12 cellular contexts compared by ENCODE assay signal in genomic region chr13:93231867-93232266, GRCh38. TPM values are rescaled to one million over a fixed set of nuclear protein-coding genes. Genes with fewer than 3 reads are reported as not detected.
"Had no signal": no experiment of that assay in that cellular context is flagged by ENCODE, and none has a peak within 500 bp of the region (broad histone marks: within the 10 kb centered on the region; RNA-seq: fewer than 3 reads in every experiment).

No MANE protein-coding gene starts in this region.

- H3K4me1 ChIP-seq: left lung, thyroid gland had no signal

- H3K4me3 Mint-ChIP-seq: activated CD4-positive, alpha-beta T cell treated with anti-CD3 and anti-CD28 coated beads, Interleukin-2, amount 10 ng/mL, durations not matched to agents 24 days and 14 days; activated naive CD4-positive, alpha-beta T cell treated with anti-CD3 and anti-CD28 coated beads for 36 hours; activated T-helper 17 cell treated with anti-CD3 and anti-CD28 coated beads, Interleukin-2, amount 50 U/mL, for 72 hours; effector memory CD8-positive, alpha-beta T cell; memory B cell; neural progenitor cell had no signal

- DNase-seq: activated CD4-positive, alpha-beta T cell treated with anti-CD3 and anti-CD28 coated beads, Interleukin-2, amount 10 ng/mL, durations not matched to agents 24 days and 14 days; activated naive CD4-positive, alpha-beta T cell treated with anti-CD3 and anti-CD28 coated beads for 36 hours; caudate nucleus; effector memory CD8-positive, alpha-beta T cell; left lung; SJCRH30; T1000; thyroid gland had no signal

- H3K9ac ChIP-seq: neural progenitor cell had no signal

- H3K27ac ChIP-seq: left lung, neural progenitor cell, SJCRH30, skin epidermis, thyroid gland had no signal

- H3K36me3 ChIP-seq: left lung, neural progenitor cell, SJCRH30, thyroid gland had no signal

- H3K27me3 ChIP-seq: neural progenitor cell, SJCRH30, thyroid gland had no signal

- H3K4me1 Mint-ChIP-seq: activated CD4-positive, alpha-beta T cell treated with anti-CD3 and anti-CD28 coated beads, Interleukin-2, amount 10 ng/mL, durations not matched to agents 24 days and 14 days; activated T-helper 17 cell treated with anti-CD3 and anti-CD28 coated beads, Interleukin-2, amount 50 U/mL, for 72 hours; memory B cell had no signal

- H3K27ac Mint-ChIP-seq: activated CD4-positive, alpha-beta T cell treated with anti-CD3 and anti-CD28 coated beads, Interleukin-2, amount 10 ng/mL, durations not matched to agents 24 days and 14 days; activated naive CD4-positive, alpha-beta T cell treated with anti-CD3 and anti-CD28 coated beads for 36 hours; activated T-helper 17 cell treated with anti-CD3 and anti-CD28 coated beads, Interleukin-2, amount 50 U/mL, for 72 hours; effector memory CD8-positive, alpha-beta T cell; memory B cell; neural progenitor cell had no signal

- H3K9me3 Mint-ChIP-seq: activated CD4-positive, alpha-beta T cell treated with anti-CD3 and anti-CD28 coated beads, Interleukin-2, amount 10 ng/mL, durations not matched to agents 24 days and 14 days had no signal

- H3K9me3 ChIP-seq: left lung, SJCRH30, thyroid gland had no signal

- H3K36me3 Mint-ChIP-seq: memory B cell had no signal

- H3K4me3 ChIP-seq: left lung, neural progenitor cell, SJCRH30, skin epidermis, thyroid gland had no signal

RNA-seq across cellular contexts. Expression of gene GPC6, which starts 5.3 kb away (rescaled TPM):
- total RNA-seq: activated CD4-positive, alpha-beta T cell treated with anti-CD3 and anti-CD28 coated beads, Interleukin-2, amount 10 ng/mL, durations not matched to agents 24 days and 14 days; activated naive CD4-positive, alpha-beta T cell treated with anti-CD3 and anti-CD28 coated beads for 36 hours; activated T-helper 17 cell treated with anti-CD3 and anti-CD28 coated beads, Interleukin-2, amount 50 U/mL, for 72 hours had no signal
